25 cellular contexts compared by ENCODE assay signal in the genomic region with DNA sequence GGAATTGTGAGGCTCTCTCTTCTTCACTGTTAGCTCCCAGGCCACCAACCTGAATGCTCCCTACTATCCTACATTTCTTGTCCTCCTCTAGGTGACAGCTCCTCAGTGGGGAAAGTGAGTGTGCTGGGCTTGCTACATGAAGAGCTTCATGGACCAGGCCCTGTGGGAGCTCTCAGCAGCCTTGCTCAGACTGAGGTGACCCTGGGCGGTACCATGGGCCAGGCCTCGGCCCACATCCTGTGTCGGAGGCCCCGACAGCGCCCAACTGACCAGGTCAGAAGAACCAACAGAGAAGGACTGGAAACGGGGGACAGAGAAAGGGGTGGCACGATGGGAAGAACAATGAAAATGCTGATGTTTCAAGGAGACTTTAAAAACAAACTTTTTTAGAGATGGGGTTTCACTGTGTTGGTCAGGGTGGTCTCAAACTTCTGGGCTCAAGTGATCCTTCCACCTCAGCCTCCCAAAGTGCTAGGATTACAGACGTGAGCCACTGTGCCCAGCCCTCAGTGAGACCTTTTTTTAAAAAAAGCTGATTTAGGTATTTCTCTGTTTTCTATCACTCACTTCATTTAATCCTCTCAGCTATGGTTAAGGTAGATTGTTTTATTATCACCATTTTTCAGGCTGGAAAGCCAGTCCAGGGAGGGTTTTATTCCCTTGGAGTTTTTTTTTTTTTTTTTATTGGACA. TPM values are rescaled to one million over a fixed set of nuclear protein-coding genes. Genes with fewer than 3 reads are reported as not detected.
DNase-seq lines count a peak whose midpoint lies in the region; ATAC-seq and TF ChIP-seq lines count a peak whose summit lies in the region.
"Had no signal": no experiment of that assay in that cellular context is flagged by ENCODE, and none has a peak within 500 bp of the region (broad histone marks: within the 10 kb centered on the region; RNA-seq: fewer than 3 reads in every experiment).

No MANE protein-coding gene starts in this region.

- CTCF ChIA-PET in MCF 10A (lab: Yijun Ruan, JAX) (interaction anchor here (0.6 to 1.6 kb wide), 4 partner anchors 9 to 193 kb away, joined by 3 to 7 read pairs (median 3); no protein-coding TSS in a partner anchor), RWPE1 (lab: Yijun Ruan, JAX) (interaction anchor here (0.6 kb wide), 1 partner anchor 8 kb away, joined by 7 read pairs; no protein-coding TSS in a partner anchor)

- no peak for TF ChIP-seq CTCF in MCF 10A (IDR thresholded peaks at IDR 0.05; ENCODE audit: unreplicated experiment)
- TF ChIP-seq CTCF in breast epithelium (IDR thresholded peaks at IDR 0.05) = no peak
- no peak for TF ChIP-seq CTCF in RWPE1 (conservative IDR thresholded peaks at IDR 0.05; ENCODE audit: low read depth)
- TF ChIP-seq CTCF in liver (IDR thresholded peaks at IDR 0.05; ENCODE audit: low read depth, low read length, missing input control) = no peak
- no peak for TF ChIP-seq CTCF in type B pancreatic cell (conservative IDR thresholded peaks at IDR 0.05)

- no peaks in the 10 kb centered on the region for H3K27me3 Mint-ChIP-seq in MCF 10A (ENCODE audit: insufficient read depth, unreplicated experiment)
- H3K27me3 Mint-ChIP-seq in type B pancreatic cell = peaks cover 19% of the 10 kb centered on the region
- H3K27me3 Mint-ChIP-seq: central memory CD8-positive, alpha-beta T cell; naive B cell had no signal

- H3K4me1 Mint-ChIP-seq in MCF 10A (ENCODE audit: insufficient read depth, unreplicated experiment) (peaks cover 29% of the 10 kb centered on the region), type B pancreatic cell (ENCODE audit: unreplicated experiment) (peaks cover 13% of the 10 kb centered on the region)

- no peak overlapping the region for H3K4me3 ChIP-seq in breast epithelium
- no peak overlapping the region for H3K4me3 ChIP-seq in liver (ENCODE audit: low read depth in 1 of 3, low read length in 3 of 3)
- H3K4me3 ChIP-seq in HAP-1 = no peak overlapping the region
- H3K4me3 ChIP-seq in aorta (ENCODE audit: low read length in 2 of 2) = no peak overlapping the region
- H3K4me3 ChIP-seq: BLaER1 treated with 17β-estradiol and CSF1 and Interleukin-3, amounts not matched to agents 10 nM and 100 nM; gastroesophageal sphincter; left lung; tibial artery had no signal

- WGBS in liver = 90% methylated on average over 8 of the region's 8 CpGs
- WGBS in aorta, 2 donors = 88 to 91% methylated on average over 8 of the region's 8 CpGs

- H3K4me3 Mint-ChIP-seq in MCF 10A (ENCODE audit: unreplicated experiment) (no peak overlapping the region), type B pancreatic cell (no peak overlapping the region)
- H3K4me3 Mint-ChIP-seq: activated CD4-positive, alpha-beta T cell treated with anti-CD3 and anti-CD28 coated beads, Interleukin-2, amount 10 ng/mL, durations not matched to agents 7 days and 5 days; central memory CD8-positive, alpha-beta T cell had no signal

- POLR2A ChIA-PET in MCF 10A (lab: Yijun Ruan, JAX) (interaction anchor here (0.6 to 7.7 kb wide), 5 partner anchors 8 to 617 kb away, joined by 3 to 92 read pairs (median 4); partner anchors contain the start of genes DVL2, GABARAP and PHF23), RWPE1 (lab: Yijun Ruan, JAX; ENCODE audit: low non-redundant PET) (interaction anchor here (0.6 to 0.7 kb wide), 2 partner anchors 14 to 317 kb away, joined by 3 to 4 read pairs; partner anchors contain the start of gene GABARAP)

- no peaks in the 10 kb centered on the region for H3K9me3 Mint-ChIP-seq in MCF 10A (ENCODE audit: unreplicated experiment)
- H3K9me3 Mint-ChIP-seq in type B pancreatic cell = no peaks in the 10 kb centered on the region
- H3K9me3 Mint-ChIP-seq: activated CD4-positive, alpha-beta T cell treated with anti-CD3 and anti-CD28 coated beads, Interleukin-2, amount 10 ng/mL, durations not matched to agents 7 days and 5 days; central memory CD8-positive, alpha-beta T cell; naive B cell had no signal

- H3K27ac ChIP-seq in breast epithelium (no peak overlapping the region), RWPE1 (peak overlapping the region; percentile 79), liver (ENCODE audit: low read depth in 1 of 2, low read length in 2 of 2) (peak overlapping the region; percentile 10 to 29), aorta (ENCODE audit: low read depth in 1 of 2, low read length in 2 of 2) (no peak overlapping the region)
- H3K27ac ChIP-seq: BLaER1 treated with 17β-estradiol and CSF1 and Interleukin-3, amounts not matched to agents 10 nM and 100 nM; gastroesophageal sphincter; left lung; tibial artery had no signal

- no peak for TF ChIP-seq POLR2A in breast epithelium (IDR thresholded peaks at IDR 0.05)

- H3K36me3 Mint-ChIP-seq in MCF 10A (ENCODE audit: insufficient read depth, unreplicated experiment) (peaks cover 72% of the 10 kb centered on the region), type B pancreatic cell (peaks cover 26% of the 10 kb centered on the region)

- in situ Hi-C loops in HAP-1 (cut with MboI; ENCODE audit: low sequenced_read_pairs) = no loop called here

- no TSS peak for BruUV-seq in MCF 10A (replicated peaks; lab: Mats Ljungman, UMichigan)

- H3K4me1 ChIP-seq in breast epithelium (peaks cover 6 to 9% of the 10 kb centered on the region in 2 donors), liver (ENCODE audit: control insufficient read depth in 4 of 4, insufficient read depth in 4 of 4, low read length in 3 of 4) (peaks cover 11 to 47% (median 29%) of the 10 kb centered on the region in 4 donors), HAP-1 (peaks cover 7% of the 10 kb centered on the region; the same call in 1 of the 2 replicates), aorta (ENCODE audit: control insufficient read depth in 1 of 2, insufficient read depth in 2 of 2, low read length in 2 of 2) (no peaks in the 10 kb centered on the region)

- no peak for DNase-seq in MCF 10A (ENCODE audit: unreplicated experiment)
- no peak for DNase-seq in breast epithelium (ENCODE audit: low spot score in 2 of 2)
- no peak for DNase-seq in RWPE1 (ENCODE audit: low spot score)
- DNase-seq in type B pancreatic cell (ENCODE audit: extremely low spot score, unreplicated experiment) = no peak
- DNase-seq in HuH-7 (ENCODE audit: low spot score) = no peak
- no peak for DNase-seq in HAP-1 (ENCODE audit: low spot score in 2 of 2)
- no peak for DNase-seq in aorta
- DNase-seq: activated CD4-positive, alpha-beta T cell treated with anti-CD3 and anti-CD28 coated beads, Interleukin-2, amount 10 ng/mL, durations not matched to agents 7 days and 5 days; activated effector memory CD4-positive, alpha-beta T cell treated with Interleukin-2 at 50 U/mL for 16 hours; COR-L47; dermis blood vessel endothelial cell; DMS79 treated with DMSO at 0.1 percent for 48 hours; GF-D8; naive B cell; NCI-H146; NCI-H446 treated with DMSO at 0.1 percent for 48 hours; retina; SHP77; stimulated activated CD8-positive, alpha-beta memory T cell treated with anti-CD3 and anti-CD28 coated beads, Interleukin-4, amount 100 ng/mL, for 48 hours; tibial artery had no signal

- H3K27ac Mint-ChIP-seq in MCF 10A (ENCODE audit: low read depth, unreplicated experiment) (peak overlapping the region; percentile 31), type B pancreatic cell (peak overlapping the region; percentile 82)
- H3K27ac Mint-ChIP-seq: activated CD4-positive, alpha-beta T cell treated with anti-CD3 and anti-CD28 coated beads, Interleukin-2, amount 10 ng/mL, durations not matched to agents 7 days and 5 days had no signal

- H3K27me3 ChIP-seq in breast epithelium (peaks cover 0 to 3% of the 10 kb centered on the region in 2 donors), liver (ENCODE audit: control insufficient read depth in 4 of 4, insufficient read depth in 4 of 4, low read length in 3 of 4) (no peaks in the 10 kb centered on the region), HAP-1 (ENCODE audit: low read depth) (no peaks in the 10 kb centered on the region), aorta (ENCODE audit: control insufficient read depth in 1 of 2, insufficient read depth in 2 of 2, low read length in 1 of 2) (no peaks in the 10 kb centered on the region)

- no peaks in the 10 kb centered on the region for H3K9me3 ChIP-seq in breast epithelium
- H3K9me3 ChIP-seq in liver (ENCODE audit: control insufficient read depth in 4 of 4, low read length in 3 of 4) = no peaks in the 10 kb centered on the region
- H3K9me3 ChIP-seq in HAP-1 = no peaks in the 10 kb centered on the region
- no peaks in the 10 kb centered on the region for H3K9me3 ChIP-seq in aorta (ENCODE audit: control insufficient read depth, low read length)
- H3K9me3 ChIP-seq: BLaER1 treated with 17β-estradiol and CSF1 and Interleukin-3, amounts not matched to agents 10 nM and 100 nM; gastroesophageal sphincter; left lung; tibial artery had no signal

- TF ChIP-seq RAD21 in liver (IDR thresholded peaks at IDR 0.05) = no peak

- no peak for ATAC-seq in aorta (ENCODE audit: low FRiP score)
- ATAC-seq: gastroesophageal sphincter, left lung had no signal

- H3K9ac ChIP-seq in liver (ENCODE audit: low read depth in 1 of 2, low read length in 2 of 2) = no peak overlapping the region

- H3K36me3 ChIP-seq in breast epithelium = no peaks in the 10 kb centered on the region
- H3K36me3 ChIP-seq in liver (ENCODE audit: control insufficient read depth in 4 of 4, insufficient read depth in 3 of 4, low read depth in 1 of 4, low read length in 3 of 4) = peaks cover 0 to 15% (median 9%) of the 10 kb centered on the region in 4 donors
- H3K36me3 ChIP-seq in HAP-1 (replicated peaks) = peaks cover 53% of the 10 kb centered on the region
- H3K36me3 ChIP-seq in aorta (ENCODE audit: control insufficient read depth in 1 of 2, insufficient read depth in 2 of 2, low read length in 1 of 2) = peaks cover 0 to 8% of the 10 kb centered on the region in 2 donors

- intact Hi-C loops in MCF 10A (cut with micrococcal nuclease) = no loop called here
- intact Hi-C loops in breast epithelium (cut with DNase I; ENCODE audit: low total_unique reads) = no loop called here
- intact Hi-C loops in aorta (cut with DNase I) = no loop called here

RNA-seq across cellular contexts. Expression of gene ELP5, which starts 4.9 kb away (rescaled TPM):
- 81.0 and 91.3 TPM in 2 replicates for total RNA-seq in MCF 10A (2022)
- 10 to 100 TPM; 26.9 to 36.7 (median 30.6) TPM for total RNA-seq in breast epithelium
- total RNA-seq in liver = 10 to 100 TPM; 19.3 to 24.1 TPM
- 10 to 100 TPM; 29.1 to 38.4 TPM for polyA plus RNA-seq in liver
- 43.1 and 55.7 TPM in 2 replicates for total RNA-seq in type B pancreatic cell (ENCODE audit: low replicate concordance)
- 10 to 100 TPM; 26.6 to 31.0 TPM for total RNA-seq in aorta
- 10 to 100 TPM; 26.7 to 51.1 TPM for polyA plus RNA-seq in aorta

RNA-seq across cellular contexts. Expression of gene CLDN7, which starts 5.4 kb away (rescaled TPM):
- 20.8 and 23.9 TPM in 2 replicates for total RNA-seq in MCF 10A (2022)
- total RNA-seq in breast epithelium = 10 to 100 TPM in 2 of 3 donors, 1 to 10 TPM in 1; 5.4 to 95.9 (median 60.0) TPM
- 10 to 100 TPM in 1 of 2 donors, 1 to 10 TPM in 1; 3.0 to 20.2 TPM for total RNA-seq in liver
- polyA plus RNA-seq in liver = 10 to 100 TPM; 19.1 to 35.0 TPM
- 118 and 284 TPM in 2 replicates for total RNA-seq in type B pancreatic cell (ENCODE audit: low replicate concordance)
- 1 to 10 TPM; 3.3 to 9.9 TPM for total RNA-seq in aorta
- polyA plus RNA-seq in aorta = 10 to 100 TPM in 1 of 2 donors, 1 to 10 TPM in 1; 1.1 to 37.6 TPM

RNA-seq across cellular contexts. Expression of gene CTDNEP1, which starts 5.4 kb away (rescaled TPM):
- 145 and 148 TPM in 2 replicates for total RNA-seq in MCF 10A (2022)
- 10 to 100 TPM; 35.7 to 67.5 (median 60.5) TPM for total RNA-seq in breast epithelium
- 10 to 100 TPM; 15.2 to 21.9 TPM for total RNA-seq in liver
- polyA plus RNA-seq in liver = 10 to 100 TPM; 11.0 to 28.6 TPM
- total RNA-seq in type B pancreatic cell (ENCODE audit: low replicate concordance) = 138 and 154 TPM in 2 replicates
- 100 to 1,000 TPM in 1 of 2 donors, 10 to 100 TPM in 1; 92.9 to 105 TPM for total RNA-seq in aorta
- 100 to 1,000 TPM; 112 to 113 TPM for polyA plus RNA-seq in aorta

RNA-seq across cellular contexts. Expression of gene GABARAP, which starts 14.7 kb away (rescaled TPM):
- total RNA-seq in MCF 10A (2022) = 226 and 294 TPM in 2 replicates
- 100 to 1,000 TPM; 620 to 765 (median 631) TPM for total RNA-seq in breast epithelium
- 10 to 100 TPM; 74.4 to 88.4 TPM for total RNA-seq in liver
- polyA plus RNA-seq in liver = 100 to 1,000 TPM; 322 to 489 TPM
- total RNA-seq in type B pancreatic cell (ENCODE audit: low replicate concordance) = 478 and 570 TPM in 2 replicates
- 100 to 1,000 TPM; 405 to 430 TPM for total RNA-seq in aorta
- polyA plus RNA-seq in aorta = 100 to 1,000 TPM; 801 to 895 TPM

RNA-seq across cellular contexts. Expression of gene PHF23, which starts 17.7 kb away (rescaled TPM):
- total RNA-seq in MCF 10A (2022) (41.8 and 47.1 TPM in 2 replicates), breast epithelium (10 to 100 TPM; 22.1 to 40.4 (median 37.7) TPM), liver (10 to 100 TPM; 14.6 to 15.8 TPM), type B pancreatic cell (ENCODE audit: low replicate concordance) (42.8 and 61.1 TPM in 2 replicates), aorta (10 to 100 TPM; 24.4 to 30.8 TPM)
- polyA plus RNA-seq in liver (10 to 100 TPM; 14.0 to 18.3 TPM), aorta (10 to 100 TPM; 19.2 to 28.4 TPM)

Comparison
In these comparisons a context has a peak if more than half of its experiments do, and no peak if none do; other contexts are left out.
1. H3K27ac ChIP-seq: peak in RWPE1 (single experiment) and liver (2 of 2); none in breast epithelium (0 of 2) and aorta (0 of 2).